22 cellular contexts compared by ENCODE assay signal in the genomic region with DNA sequence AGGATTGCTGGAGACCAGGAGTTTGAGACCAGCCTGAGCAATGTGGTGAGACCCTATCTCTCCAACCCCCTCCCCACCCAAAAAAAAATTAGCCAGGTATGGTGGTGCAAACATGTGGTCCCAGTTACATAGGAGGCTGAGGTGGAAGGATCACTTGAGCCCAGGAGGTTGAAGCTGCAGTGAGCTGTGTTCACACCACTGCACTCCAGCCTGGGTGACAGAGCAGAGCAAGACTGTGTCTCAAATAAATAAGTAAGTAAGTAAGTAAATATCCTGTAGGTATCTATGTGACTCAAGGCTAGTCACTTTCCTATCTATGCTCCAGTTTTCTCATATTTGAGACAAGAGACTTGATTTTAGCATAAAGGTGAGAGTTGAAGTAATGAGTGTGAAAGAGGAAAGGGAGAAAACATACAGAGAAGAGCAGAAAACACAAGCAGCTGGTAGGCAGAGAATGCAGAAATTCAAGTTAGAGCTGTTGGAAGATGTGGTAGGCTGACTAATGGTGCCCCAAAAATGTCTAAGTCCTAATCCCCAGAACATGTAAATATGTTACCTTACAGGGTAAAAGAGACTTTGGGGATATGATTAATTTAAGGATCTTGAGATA.
"Had no signal": no experiment of that assay in that cellular context is flagged by ENCODE, and none has a peak within 500 bp of the region (broad histone marks: within the 10 kb centered on the region; RNA-seq: fewer than 3 reads in every experiment).

No MANE protein-coding gene starts in this region.

- H3K27ac Mint-ChIP-seq: activated CD4-positive, alpha-beta memory T cell treated with anti-CD3 and anti-CD28 coated beads, Interleukin-2, amount 10 ng/mL, durations not matched to agents 7 days and 5 days; activated naive CD4-positive, alpha-beta T cell treated with anti-CD3 and anti-CD28 coated beads, Interleukin-2, amount 10 ng/mL, durations not matched to agents 7 days and 5 days; activated T-cell treated with anti-CD3 and anti-CD28 coated beads, Interleukin-2, amount 50 U/mL, for 72 hours; mesothelial cell of epicardium; stimulated activated naive CD8-positive, alpha-beta T cell treated with anti-CD3 and anti-CD28 coated beads, Interleukin-15, Interleukin-2, amounts not matched to agents 100 ng/mL and 50 ng/mL, for 24 hours had no signal

- H3K27me3 ChIP-seq: esophagus squamous epithelium, heart right ventricle, ovary, thyroid gland had no signal

- H3K36me3 Mint-ChIP-seq: activated naive CD4-positive, alpha-beta T cell treated with anti-CD3 and anti-CD28 coated beads, Interleukin-2, amount 10 ng/mL, durations not matched to agents 7 days and 5 days; mesothelial cell of epicardium; naive thymus-derived CD8-positive, alpha-beta T cell had no signal

- H3K4me3 ChIP-seq: esophagus squamous epithelium, heart right ventricle, lung, ovary, thyroid gland had no signal

- ATAC-seq: activated T-cell treated with anti-CD3 and anti-CD28 coated beads, Interleukin-2, amount 50 U/mL, for 72 hours; heart right ventricle; naive thymus-derived CD8-positive, alpha-beta T cell; right cardiac atrium; T-helper 17 cell had no signal

- H3K36me3 ChIP-seq: esophagus squamous epithelium, heart right ventricle, ovary, thyroid gland had no signal

- H3K4me3 Mint-ChIP-seq: activated CD4-positive, alpha-beta memory T cell treated with anti-CD3 and anti-CD28 coated beads, Interleukin-2, amount 10 ng/mL, durations not matched to agents 7 days and 5 days; activated naive CD4-positive, alpha-beta T cell treated with anti-CD3 and anti-CD28 coated beads, Interleukin-2, amount 10 ng/mL, durations not matched to agents 7 days and 5 days; activated T-cell treated with anti-CD3 and anti-CD28 coated beads, Interleukin-2, amount 50 U/mL, for 72 hours; brain; central memory CD8-positive, alpha-beta T cell; mesothelial cell of epicardium; naive thymus-derived CD8-positive, alpha-beta T cell; stimulated activated naive CD8-positive, alpha-beta T cell treated with anti-CD3 and anti-CD28 coated beads, Interleukin-15, Interleukin-2, amounts not matched to agents 100 ng/mL and 50 ng/mL, for 24 hours; T-helper 17 cell had no signal

- DNase-seq: activated CD4-positive, alpha-beta memory T cell treated with anti-CD3 and anti-CD28 coated beads, Interleukin-2, amount 10 ng/mL, durations not matched to agents 7 days and 5 days; activated CD4-positive, alpha-beta T cell treated with anti-CD3 and anti-CD28 coated beads for 48 hours; activated CD4-positive, CD25-positive, alpha-beta regulatory T cell; activated effector memory CD4-positive, alpha-beta T cell treated with anti-CD3 and anti-CD28 coated beads, Interleukin-2, amount 50 U/mL, for 16 hours; activated naive CD4-positive, alpha-beta T cell treated with anti-CD3 and anti-CD28 coated beads, Interleukin-2, amount 10 ng/mL, durations not matched to agents 7 days and 5 days; activated T-cell treated with anti-CD3 and anti-CD28 coated beads, Interleukin-2, amount 50 U/mL, for 72 hours; aorta; effector memory CD4-positive, alpha-beta T cell; esophagus squamous epithelium; heart right ventricle; naive thymus-derived CD8-positive, alpha-beta T cell; ovary; right cardiac atrium; substantia nigra; SW 1271; T-helper 17 cell; thyroid gland had no signal

- H3K27me3 Mint-ChIP-seq: activated CD4-positive, alpha-beta memory T cell treated with anti-CD3 and anti-CD28 coated beads, Interleukin-2, amount 10 ng/mL, durations not matched to agents 7 days and 5 days; activated naive CD4-positive, alpha-beta T cell treated with anti-CD3 and anti-CD28 coated beads, Interleukin-2, amount 10 ng/mL, durations not matched to agents 7 days and 5 days; brain; central memory CD8-positive, alpha-beta T cell; naive thymus-derived CD8-positive, alpha-beta T cell; stimulated activated naive CD8-positive, alpha-beta T cell treated with anti-CD3 and anti-CD28 coated beads, Interleukin-15, Interleukin-2, amounts not matched to agents 100 ng/mL and 50 ng/mL, for 24 hours; T-helper 17 cell had no signal

- H3K9me3 Mint-ChIP-seq: activated CD4-positive, alpha-beta memory T cell treated with anti-CD3 and anti-CD28 coated beads, Interleukin-2, amount 10 ng/mL, durations not matched to agents 7 days and 5 days; activated naive CD4-positive, alpha-beta T cell treated with anti-CD3 and anti-CD28 coated beads, Interleukin-2, amount 10 ng/mL, durations not matched to agents 7 days and 5 days; activated T-cell treated with anti-CD3 and anti-CD28 coated beads, Interleukin-2, amount 50 U/mL, for 72 hours; central memory CD8-positive, alpha-beta T cell; mesothelial cell of epicardium; naive thymus-derived CD8-positive, alpha-beta T cell; stimulated activated naive CD8-positive, alpha-beta T cell treated with anti-CD3 and anti-CD28 coated beads, Interleukin-15, Interleukin-2, amounts not matched to agents 100 ng/mL and 50 ng/mL, for 24 hours had no signal

- H3K9me3 ChIP-seq: esophagus squamous epithelium, heart right ventricle, ovary, thyroid gland had no signal

- H3K27ac ChIP-seq: esophagus squamous epithelium, heart right ventricle, ovary, thyroid gland had no signal
